Comparison of ENCODE assay signal across 9 cellular contexts in genomic region chr1:18941221-18942141, GRCh38. TPM values are rescaled to one million over a fixed set of nuclear protein-coding genes. Genes with fewer than 3 reads are reported as not detected.
DNase-seq lines count a peak whose midpoint lies in the region; ATAC-seq and TF ChIP-seq lines count a peak whose summit lies in the region.
"Had no signal": no experiment of that assay in that cellular context is flagged by ENCODE, and none has a peak within 500 bp of the region (broad histone marks: within the 10 kb centered on the region; RNA-seq: fewer than 3 reads in every experiment).

No MANE protein-coding gene starts in this region.

- no peaks in the 10 kb centered on the region for H3K9me2 ChIP-seq in hepatocyte (replicated peaks; ENCODE audit: insufficient read depth)

- H3K27me3 Mint-ChIP-seq in activated CD8-positive, alpha-beta T cell treated with anti-CD3 and anti-CD28 coated beads for 36 hours = no peaks in the 10 kb centered on the region
- no peaks in the 10 kb centered on the region for H3K27me3 Mint-ChIP-seq in Caco-2 (ENCODE audit: insufficient read depth, unreplicated experiment)

- DNase-seq in LHCN-M2 (ENCODE audit: low read depth) = peak; percentile 64
- no peak for DNase-seq in ascending aorta (ENCODE audit: low spot score in 2 of 2)
- DNase-seq in hepatocyte (ENCODE audit: low spot score) = peak; percentile 39
- DNase-seq in skeletal muscle cell (ENCODE audit: low read depth) = peak; percentile 75
- no peak for DNase-seq in activated CD8-positive, alpha-beta T cell treated with anti-CD3 and anti-CD28 coated beads for 36 hours
- DNase-seq in Caco-2 = no peak
- DNase-seq: activated naive CD4-positive, alpha-beta T cell had no signal

- peaks cover 2% of the 10 kb centered on the region for H3K36me3 Mint-ChIP-seq in activated CD8-positive, alpha-beta T cell treated with anti-CD3 and anti-CD28 coated beads for 36 hours (ENCODE audit: low read depth)
- peaks cover 16% of the 10 kb centered on the region for H3K36me3 Mint-ChIP-seq in Caco-2 (ENCODE audit: insufficient read depth, unreplicated experiment)

- WGBS in hepatocyte (ENCODE audit: low lambda C conversion rate, missing lambda C conversion rate) = 65% methylated on average over 18 of the region's 18 CpGs

- H3K36me3 ChIP-seq in ascending aorta = no peaks in the 10 kb centered on the region
- H3K36me3 ChIP-seq in hepatocyte (replicated peaks; ENCODE audit: insufficient read depth, low read depth) = no peaks in the 10 kb centered on the region
- H3K36me3 ChIP-seq in Caco-2 (ENCODE audit: control insufficient read depth, insufficient read depth, low read length) = no peaks in the 10 kb centered on the region

- no peaks in the 10 kb centered on the region for H3K9me3 Mint-ChIP-seq in activated CD8-positive, alpha-beta T cell treated with anti-CD3 and anti-CD28 coated beads for 36 hours
- no peaks in the 10 kb centered on the region for H3K9me3 Mint-ChIP-seq in Caco-2 (ENCODE audit: unreplicated experiment)

- no peak overlapping the region for H2AFZ ChIP-seq in hepatocyte

- H3K4me3 ChIP-seq in ascending aorta (no peak overlapping the region), hepatocyte (no peak overlapping the region), skeletal muscle cell (ENCODE audit: low read depth, low read length) (no peak overlapping the region), Caco-2 (ENCODE audit: low read depth, low read length) (no peak overlapping the region)

- TF ChIP-seq CTCF in ascending aorta (IDR thresholded peaks at IDR 0.05) = no peak
- TF ChIP-seq CTCF in hepatocyte (IDR thresholded peaks at IDR 0.05; ENCODE audit: poor library complexity) = no peak
- TF ChIP-seq CTCF in activated CD8-positive, alpha-beta T cell treated with anti-CD3 and anti-CD28 coated beads for 36 hours (IDR thresholded peaks at IDR 0.05) = no peak
- no peak for TF ChIP-seq CTCF in Caco-2 (IDR thresholded peaks at IDR 0.05; ENCODE audit: insufficient read depth in 1 of 2, low read depth in 1 of 2, low read length in 1 of 2, severe bottlenecking in 1 of 2, unreplicated experiment in 1 of 2)

- CTCF ChIA-PET in activated CD8-positive, alpha-beta T cell treated with anti-CD3 and anti-CD28 coated beads for 36 hours (lab: Charles Lee) = interaction anchor here (1.0 to 5.9 kb wide), 5 partner anchors 12 to 34 kb away, joined by 3 to 26 read pairs (median 4); no protein-coding TSS in a partner anchor
- CTCF ChIA-PET in Caco-2 (lab: Charles Lee) = interaction anchor here (1.6 kb wide), 1 partner anchor 34 kb away, joined by 3 read pairs; no protein-coding TSS in a partner anchor

- no peak overlapping the region for H3K27ac Mint-ChIP-seq in activated CD8-positive, alpha-beta T cell treated with anti-CD3 and anti-CD28 coated beads for 36 hours
- H3K27ac Mint-ChIP-seq in Caco-2 (ENCODE audit: unreplicated experiment) = no peak overlapping the region

- peaks cover 40% of the 10 kb centered on the region for H3K79me2 ChIP-seq in hepatocyte

- H3K4me3 Mint-ChIP-seq in activated CD8-positive, alpha-beta T cell treated with anti-CD3 and anti-CD28 coated beads for 36 hours = no peak overlapping the region
- H3K4me3 Mint-ChIP-seq in Caco-2 (ENCODE audit: unreplicated experiment) = no peak overlapping the region

- intact Hi-C loops in ascending aorta (cut with DNase I) (no loop called here), Caco-2 (cut with micrococcal nuclease; ENCODE audit: unreplicated experiment) (no loop called here)
- intact Hi-C loops in activated CD8-positive, alpha-beta T cell treated with anti-CD3 and anti-CD28 coated beads for 36 hours (cut with micrococcal nuclease) = no loop called here

- H3K27me3 ChIP-seq in ascending aorta = no peaks in the 10 kb centered on the region
- no peaks in the 10 kb centered on the region for H3K27me3 ChIP-seq in hepatocyte
- H3K27me3 ChIP-seq in Caco-2 (replicated peaks; ENCODE audit: control insufficient read depth, insufficient read depth, low read length) = no peaks in the 10 kb centered on the region

- H4K20me1 ChIP-seq in hepatocyte (ENCODE audit: insufficient read depth, poor library complexity, severe bottlenecking) = no peaks in the 10 kb centered on the region

- H3K4me1 Mint-ChIP-seq in activated CD8-positive, alpha-beta T cell treated with anti-CD3 and anti-CD28 coated beads for 36 hours (ENCODE audit: low read depth) = peaks cover 56% of the 10 kb centered on the region
- peaks cover 37% of the 10 kb centered on the region for H3K4me1 Mint-ChIP-seq in Caco-2 (ENCODE audit: low read depth, unreplicated experiment)

- POLR2A ChIA-PET in activated CD8-positive, alpha-beta T cell treated with anti-CD3 and anti-CD28 coated beads for 36 hours (lab: Charles Lee) = interaction anchor here (4.5 kb wide), 1 partner anchor 14 kb away, joined by 24 read pairs; no protein-coding TSS in a partner anchor
- POLR2A ChIA-PET in Caco-2 (lab: Charles Lee) = no interaction called here

- no TSS peak for BruUV-seq in Caco-2 (replicated peaks; lab: Mats Ljungman, UMichigan)

- H3K4me2 ChIP-seq in hepatocyte = no peak overlapping the region

- no peaks in the 10 kb centered on the region for H3K9me3 ChIP-seq in ascending aorta
- no peaks in the 10 kb centered on the region for H3K9me3 ChIP-seq in hepatocyte (ENCODE audit: low read depth)
- H3K9me3 ChIP-seq in Caco-2 = no peaks in the 10 kb centered on the region

- ATAC-seq in HG03097 (IDR thresholded peaks at IDR 0.05; ENCODE audit: low FRiP score, unreplicated experiment) (no peak), HG03342 (IDR thresholded peaks at IDR 0.05; ENCODE audit: unreplicated experiment) (no peak)
- no peak for ATAC-seq in activated CD8-positive, alpha-beta T cell treated with anti-CD3 and anti-CD28 coated beads for 36 hours

- H3K27ac ChIP-seq in ascending aorta (peak overlapping the region; percentile 23 to 45), hepatocyte (peak overlapping the region; percentile 73)

- peaks cover 39 to 63% of the 10 kb centered on the region in 2 donors for H3K4me1 ChIP-seq in ascending aorta
- H3K4me1 ChIP-seq in hepatocyte (ENCODE audit: insufficient read depth) = peaks cover 22% of the 10 kb centered on the region
- peaks cover 36% of the 10 kb centered on the region for H3K4me1 ChIP-seq in Caco-2

RNA-seq across cellular contexts. Expression of gene IFFO2, which starts 15.0 kb away (rescaled TPM):
- total RNA-seq in LHCN-M2 (2014; rRNA removed) = 4.5 and 4.7 TPM in 2 replicates
- polyA plus RNA-seq in LHCN-M2 (2012) = 9.1 TPM
- total RNA-seq in ascending aorta = 131 TPM
- total RNA-seq in hepatocyte = 7.2 and 8.1 TPM in 2 replicates
- 0.78 and 0.85 TPM in 2 replicates for polyA plus RNA-seq in hepatocyte
- total RNA-seq in activated CD8-positive, alpha-beta T cell treated with anti-CD3 and anti-CD28 coated beads for 36 hours = 10 to 100 TPM; 23.7 to 26.4 TPM
- 18.7 and 23.7 TPM in 2 replicates for total RNA-seq in Caco-2 (2022)

RNA-seq across cellular contexts. Expression of gene ALDH4A1, which starts 39.1 kb away (rescaled TPM):
- total RNA-seq in LHCN-M2 (2014; rRNA removed) = 9.9 and 12.4 TPM in 2 replicates
- 18.4 TPM for polyA plus RNA-seq in LHCN-M2 (2012)
- 16.6 TPM for total RNA-seq in ascending aorta
- 41.4 and 51.7 TPM in 2 replicates for total RNA-seq in hepatocyte
- 32.4 and 49.1 TPM in 2 replicates for polyA plus RNA-seq in hepatocyte
- total RNA-seq in activated CD8-positive, alpha-beta T cell treated with anti-CD3 and anti-CD28 coated beads for 36 hours = 1 to 10 TPM; 3.9 to 4.3 TPM
- 15.3 and 18.0 TPM in 2 replicates for total RNA-seq in Caco-2 (2022)

Comparison
In these comparisons a context has a peak if more than half of its experiments do, and no peak if none do; other contexts are left out.
1. DNase-seq: peak in LHCN-M2 (single experiment), hepatocyte (single experiment) and skeletal muscle cell (single experiment); none in ascending aorta (0 of 2), activated CD8-positive, alpha-beta T cell treated with anti-CD3 and anti-CD28 coated beads for 36 hours (single experiment) and Caco-2 (0 of 2).